Comparison of ENCODE assay signal across 3 cellular contexts in the genomic region with DNA sequence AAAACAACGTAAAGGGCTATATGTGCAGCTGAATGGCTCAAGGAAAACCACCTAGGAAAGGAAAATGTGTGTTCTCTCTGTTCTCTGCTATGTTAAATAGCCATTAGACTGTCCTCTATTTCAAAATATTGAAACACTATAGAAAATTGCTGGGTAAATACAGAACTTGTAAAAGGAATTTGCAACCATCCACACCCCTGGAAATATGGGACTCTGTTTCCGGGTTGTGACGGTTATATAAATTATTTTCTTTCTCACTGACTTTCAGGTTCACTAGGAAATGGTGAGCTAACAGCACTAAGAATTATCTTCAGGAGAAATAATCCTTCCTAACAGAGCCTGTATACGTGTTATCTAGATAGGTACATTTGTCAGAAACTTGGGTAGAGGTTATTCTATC.
"Had no signal": no experiment of that assay in that cellular context is flagged by ENCODE, and none has a peak within 500 bp of the region (broad histone marks: within the 10 kb centered on the region; RNA-seq: fewer than 3 reads in every experiment).

No MANE protein-coding gene starts in this region.

- DNase-seq: GDM1, GF-D8 had no signal

- ATAC-seq: GM12878 had no signal

- H3K4me3 ChIP-seq: GM12878 had no signal
